Comparison of ENCODE assay signal across 9 cellular contexts in the genomic region with DNA sequence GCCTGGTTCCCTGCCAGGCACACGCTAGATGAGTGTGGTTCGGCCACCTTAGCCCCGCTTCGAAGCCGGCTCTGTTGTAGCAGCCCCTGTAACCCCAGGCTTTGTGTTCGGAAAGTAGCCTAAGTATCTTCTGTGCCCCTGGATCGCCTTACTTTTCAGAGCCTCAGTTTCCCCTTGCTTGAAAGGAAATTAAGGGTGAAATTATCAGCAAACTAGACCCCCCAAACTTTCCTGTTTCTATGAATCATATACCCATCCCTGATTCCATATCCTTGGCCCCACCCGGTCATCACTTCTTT. TPM values are rescaled to one million over a fixed set of nuclear protein-coding genes. Genes with fewer than 3 reads are reported as not detected.
A peak's percentile ranks its signal among the peaks of the same experiment; 100 is the strongest.
DNase-seq lines count a peak whose midpoint lies in the region; ATAC-seq and TF ChIP-seq lines count a peak whose summit lies in the region.
"Had no signal": no experiment of that assay in that cellular context is flagged by ENCODE, and none has a peak within 500 bp of the region (broad histone marks: within the 10 kb centered on the region; RNA-seq: fewer than 3 reads in every experiment).

No MANE protein-coding gene starts in this region.

- CTCF ChIA-PET in T-cell (lab: Charles Lee) = no interaction called here

- H3K36me3 ChIP-seq in GM23338 (ENCODE audit: insufficient read depth) = peaks cover 28% of the 10 kb centered on the region
- H3K36me3 ChIP-seq in skeletal muscle satellite cell (ENCODE audit: insufficient read depth, low read length) = peaks cover 46% of the 10 kb centered on the region

- no peaks in the 10 kb centered on the region for H3K9me2 ChIP-seq in GM23338 (ENCODE audit: insufficient read depth)

- H3K27ac ChIP-seq in GM23338 (ENCODE audit: low read depth) = no peak overlapping the region
- H3K27ac ChIP-seq in foreskin keratinocyte = peak overlapping the region; percentile 37

- H3K4me1 Mint-ChIP-seq in GM23338 (peaks cover 20% of the 10 kb centered on the region), T-cell (peaks cover 55 to 64% (median 60%) of the 10 kb centered on the region in 3 donors)

- peak overlapping the region; percentile 98 for H3K4me3 Mint-ChIP-seq in GM23338
- H3K4me3 Mint-ChIP-seq in T-cell = peak overlapping the region; percentile 95 to 99 (median 97)

- peak overlapping the region; percentile 44; the same call in 1 of the 2 replicates for H2AFZ ChIP-seq in GM23338

- no peaks in the 10 kb centered on the region for H3F3A ChIP-seq in GM23338 (replicated peaks; ENCODE audit: low read depth)

- H3K27ac Mint-ChIP-seq in GM23338 = peak overlapping the region; percentile 86
- peak overlapping the region; percentile 92 to 96 for H3K27ac Mint-ChIP-seq in T-cell

- H3K4me2 ChIP-seq in GM23338 (peak overlapping the region; percentile 90), skeletal muscle satellite cell (ENCODE audit: low read length) (peak overlapping the region; percentile 92)

- H3K27me3 ChIP-seq in GM23338 (ENCODE audit: insufficient read depth) (no peaks in the 10 kb centered on the region), foreskin keratinocyte (no peaks in the 10 kb centered on the region), skeletal muscle satellite cell (ENCODE audit: control insufficient read depth, insufficient read depth, low read length) (no peaks in the 10 kb centered on the region)

- no peaks in the 10 kb centered on the region for H3K9me3 ChIP-seq in skeletal muscle satellite cell (replicated peaks; ENCODE audit: low read length)

- H3K36me3 Mint-ChIP-seq in GM23338 (ENCODE audit: low read depth) = peaks cover 70% of the 10 kb centered on the region
- peaks cover 25% of the 10 kb centered on the region for H3K36me3 Mint-ChIP-seq in T-cell

- peaks cover 56% of the 10 kb centered on the region for H3K79me2 ChIP-seq in GM23338 (replicated peaks; ENCODE audit: insufficient read depth)

- H3K4me3 ChIP-seq in GM23338 (peak overlapping the region; percentile 80), skeletal muscle satellite cell (ENCODE audit: low read length) (peak overlapping the region; percentile 98)

- POLR2A ChIA-PET in T-cell (lab: Charles Lee) = interaction anchor here in 1 of 2 donors (0.5 kb wide), 1 partner anchor 13 kb away, joined by 3 read pairs; no protein-coding TSS in a partner anchor

- H3K4me1 ChIP-seq in GM23338 (ENCODE audit: insufficient read depth) (peaks cover 9% of the 10 kb centered on the region), foreskin keratinocyte (peaks cover 8% of the 10 kb centered on the region), skeletal muscle satellite cell (ENCODE audit: control insufficient read depth, insufficient read depth, low read length) (peaks cover 21% of the 10 kb centered on the region)

- H3K27me3 Mint-ChIP-seq in GM23338 (ENCODE audit: insufficient read depth, low read depth, poor library complexity) = peaks cover 4% of the 10 kb centered on the region
- no peaks in the 10 kb centered on the region for H3K27me3 Mint-ChIP-seq in T-cell

- DNase-seq in GM23338 (ENCODE audit: low spot score) (no peak), T-cell (no peak), foreskin keratinocyte (no peak), NCI-H2196 treated with DMSO at 0.1 percent for 48 hours (lab: John Stamatoyannopoulos, UW; ENCODE audit: unreplicated experiment) (no peak), D341Med (ENCODE audit: low spot score) (no peak)

- ATAC-seq in GM23338 (no peak), T-cell (replicated peaks in 1 of 4) (no peak), foreskin keratinocyte (no peak), GM21717 (IDR thresholded peaks at IDR 0.05; ENCODE audit: unreplicated experiment) (no peak), HG03280 (IDR thresholded peaks at IDR 0.05; ENCODE audit: unreplicated experiment) (no peak)

- H3K9me3 Mint-ChIP-seq in GM23338 (no peaks in the 10 kb centered on the region; the same call in 1 of the 3 replicates), T-cell (no peaks in the 10 kb centered on the region)

- TF ChIP-seq CTCF in GM23338 (conservative IDR thresholded peaks at IDR 0.05; ENCODE audit: low read depth in 2 of 2) (no peak), foreskin keratinocyte (conservative IDR thresholded peaks at IDR 0.05) (no peak)

- peaks cover 15% of the 10 kb centered on the region; the same call in 1 of the 2 replicates for H4K20me1 ChIP-seq in GM23338 (replicated peaks; ENCODE audit: insufficient read depth)

- peak overlapping the region; percentile 98 for H3K9ac ChIP-seq in skeletal muscle satellite cell (ENCODE audit: low read depth, low read length)

TF ChIP-seq in GM23338, 12 proteins besides CTCF, POLR2A, EP300 and RAD21:
- no peak for TF ChIP-seq EZH2 (IDR thresholded peaks at IDR 0.05; ENCODE audit: low read depth, unreplicated experiment)
- no peak for TF ChIP-seq ZNF114 (CRISPR knock-in tag; IDR thresholded peaks at IDR 0.05)
- no peak for TF ChIP-seq EZH2phosphoT487 (IDR thresholded peaks at IDR 0.05; ENCODE audit: unreplicated experiment)
- TF ChIP-seq, protein P1, sequence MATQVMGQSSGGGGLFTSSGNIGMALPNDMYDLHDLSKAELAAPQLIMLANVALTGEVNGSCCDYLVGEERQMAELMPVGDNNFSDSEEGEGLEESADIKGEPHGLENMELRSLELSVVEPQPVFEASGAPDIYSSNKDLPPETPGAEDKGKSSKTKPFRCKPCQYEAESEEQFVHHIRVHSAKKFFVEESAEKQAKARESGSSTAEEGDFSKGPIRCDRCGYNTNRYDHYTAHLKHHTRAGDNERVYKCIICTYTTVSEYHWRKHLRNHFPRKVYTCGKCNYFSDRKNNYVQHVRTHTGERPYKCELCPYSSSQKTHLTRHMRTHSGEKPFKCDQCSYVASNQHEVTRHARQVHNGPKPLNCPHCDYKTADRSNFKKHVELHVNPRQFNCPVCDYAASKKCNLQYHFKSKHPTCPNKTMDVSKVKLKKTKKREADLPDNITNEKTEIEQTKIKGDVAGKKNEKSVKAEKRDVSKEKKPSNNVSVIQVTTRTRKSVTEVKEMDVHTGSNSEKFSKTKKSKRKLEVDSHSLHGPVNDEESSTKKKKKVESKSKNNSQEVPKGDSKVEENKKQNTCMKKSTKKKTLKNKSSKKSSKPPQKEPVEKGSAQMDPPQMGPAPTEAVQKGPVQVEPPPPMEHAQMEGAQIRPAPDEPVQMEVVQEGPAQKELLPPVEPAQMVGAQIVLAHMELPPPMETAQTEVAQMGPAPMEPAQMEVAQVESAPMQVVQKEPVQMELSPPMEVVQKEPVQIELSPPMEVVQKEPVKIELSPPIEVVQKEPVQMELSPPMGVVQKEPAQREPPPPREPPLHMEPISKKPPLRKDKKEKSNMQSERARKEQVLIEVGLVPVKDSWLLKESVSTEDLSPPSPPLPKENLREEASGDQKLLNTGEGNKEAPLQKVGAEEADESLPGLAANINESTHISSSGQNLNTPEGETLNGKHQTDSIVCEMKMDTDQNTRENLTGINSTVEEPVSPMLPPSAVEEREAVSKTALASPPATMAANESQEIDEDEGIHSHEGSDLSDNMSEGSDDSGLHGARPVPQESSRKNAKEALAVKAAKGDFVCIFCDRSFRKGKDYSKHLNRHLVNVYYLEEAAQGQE (IDR thresholded peaks at IDR 0.05; ENCODE audit: unreplicated experiment) = no peak

RNA-seq across cellular contexts. Expression of a gene that starts 0.3 kb away (rescaled TPM):
- 67.0 and 82.1 TPM in 2 replicates for total RNA-seq in GM23338 (2014; rRNA removed; shearing (Covaris generic))
- 87.8 and 99.9 TPM in 2 replicates for polyA plus RNA-seq in GM23338 (2016; fragmentation: Nextera tagmentation; extraction: Ambion mirVana)
- total RNA-seq in T-cell = 10 to 100 TPM; 24.0 to 53.3 (median 45.2) TPM
- total RNA-seq in foreskin keratinocyte = 47.9 and 53.1 TPM in 2 replicates
- 26.9 and 27.9 TPM in 2 replicates for polyA plus RNA-seq in foreskin keratinocyte
- total RNA-seq in skeletal muscle satellite cell (2012; rRNA removed) = 55.3 and 65.4 TPM in 2 replicates

RNA-seq across cellular contexts. Expression of a gene that starts 0.5 kb away (rescaled TPM):
- total RNA-seq in GM23338 (2014; rRNA removed; shearing (Covaris generic)) = 227 and 351 TPM in 2 replicates
- polyA plus RNA-seq in GM23338 (2016; fragmentation: Nextera tagmentation; extraction: Ambion mirVana) = 1,139 and 1,414 TPM in 2 replicates
- total RNA-seq in T-cell = 100 to 1,000 TPM; 119 to 142 (median 127) TPM
- 421 and 463 TPM in 2 replicates for total RNA-seq in foreskin keratinocyte
- 606 and 654 TPM in 2 replicates for polyA plus RNA-seq in foreskin keratinocyte
- total RNA-seq in skeletal muscle satellite cell (2012; rRNA removed) = 361 and 366 TPM in 2 replicates

RNA-seq across cellular contexts. Expression of a gene that starts 29.0 kb away (rescaled TPM):
- 22.8 and 25.9 TPM in 2 replicates for total RNA-seq in GM23338 (2014; rRNA removed; shearing (Covaris generic))
- polyA plus RNA-seq in GM23338 (2016; fragmentation: Nextera tagmentation; extraction: Ambion mirVana) = 8.6 and 10.4 TPM in 2 replicates
- 1 to 10 TPM; 5.6 to 7.0 (median 6.3) TPM for total RNA-seq in T-cell
- 7.6 and 9.5 TPM in 2 replicates for total RNA-seq in foreskin keratinocyte
- polyA plus RNA-seq in foreskin keratinocyte = 3.0 and 4.4 TPM in 2 replicates
- 4.4 and 4.6 TPM in 2 replicates for total RNA-seq in skeletal muscle satellite cell (2012; rRNA removed)

RNA-seq across cellular contexts. Expression of a gene that starts 45.8 kb away (rescaled TPM):
- 14.0 and 16.6 TPM in 2 replicates for total RNA-seq in GM23338 (2014; rRNA removed; shearing (Covaris generic))
- polyA plus RNA-seq in GM23338 (2016; fragmentation: Nextera tagmentation; extraction: Ambion mirVana) (22.3 and 26.1 TPM in 2 replicates), foreskin keratinocyte (8.2 and 9.8 TPM in 2 replicates)
- total RNA-seq in T-cell (1 to 10 TPM; 4.7 to 8.3 (median 7.6) TPM), foreskin keratinocyte (14.1 and 14.2 TPM in 2 replicates)
- 12.2 and 12.4 TPM in 2 replicates for total RNA-seq in skeletal muscle satellite cell (2012; rRNA removed)

RNA-seq across cellular contexts. Expression of a gene that starts 55.4 kb away (rescaled TPM):
- 2.1 and 2.7 TPM in 2 replicates for total RNA-seq in GM23338 (2014; rRNA removed; shearing (Covaris generic))
- polyA plus RNA-seq in GM23338 (2016; fragmentation: Nextera tagmentation; extraction: Ambion mirVana) (2.1 and 2.2 TPM in 2 replicates), foreskin keratinocyte (5.7 and 9.8 TPM in 2 replicates)
- total RNA-seq in T-cell (10 to 100 TPM in 4 of 5 donors, 1 to 10 TPM in 1; 8.9 to 76.7 (median 46.8) TPM), foreskin keratinocyte (6.4 and 11.0 TPM in 2 replicates)
- 20.8 and 30.1 TPM in 2 replicates for total RNA-seq in skeletal muscle satellite cell (2012; rRNA removed)
- total RNA-seq: HT1080 had no signal
